ENCODE assay signal across 9 cellular contexts in genomic region chr1:214660900-214661299, GRCh38. TPM values are rescaled to one million over a fixed set of nuclear protein-coding genes. Genes with fewer than 3 reads are reported as not detected.
DNase-seq lines count a peak whose midpoint lies in the region; ATAC-seq and TF ChIP-seq lines count a peak whose summit lies in the region.
"Had no signal": no experiment of that assay in that cellular context is flagged by ENCODE, and none has a peak within 500 bp of the region (broad histone marks: within the 10 kb centered on the region; RNA-seq: fewer than 3 reads in every experiment).

No MANE protein-coding gene starts in this region.

- H3K79me2 ChIP-seq in neural cell (replicated peaks; ENCODE audit: insufficient read depth, low read length), result no peaks in the 10 kb centered on the region

- DNase-seq in CD4-positive, alpha-beta T cell, result peak in 3 of 10 experiments; percentile 8 to 21 (median 14)
- DNase-seq in NCI-H2227 treated with DMSO at 0.1 percent for 48 hours (lab: John Stamatoyannopoulos, UW), result peak; percentile 63
- DNase-seq in endothelial cell (ENCODE audit: low spot score), result peak; percentile 6
- DNase-seq in iPS-NIHi11 (ENCODE audit: low spot score), result no peak
- DNase-seq: NCI-H2029 had no signal

- TF ChIP-seq CTCF in CD4-positive, alpha-beta T cell (IDR thresholded peaks at IDR 0.05), result peak; percentile 39
- no peak for TF ChIP-seq CTCF in endothelial cell (IDR thresholded peaks at IDR 0.05; ENCODE audit: unreplicated experiment)
- TF ChIP-seq CTCF in neural cell (IDR thresholded peaks at IDR 0.05; ENCODE audit: poor library complexity, severe bottlenecking), result peak; percentile 89

- no peak overlapping the region for H3K27ac ChIP-seq in CD4-positive, alpha-beta T cell (ENCODE audit: low read depth, low read length)
- H3K27ac ChIP-seq in neural cell (ENCODE audit: low read length), result peak overlapping the region; percentile 50

- H3K36me3 ChIP-seq in neural cell (ENCODE audit: insufficient read depth, low read length), result no peaks in the 10 kb centered on the region

- H3K9me3 ChIP-seq in CD4-positive, alpha-beta T cell (ENCODE audit: control insufficient read depth, low read length), result no peaks in the 10 kb centered on the region
- H3K9me3 ChIP-seq in neural cell (ENCODE audit: low read length), result no peaks in the 10 kb centered on the region

- H3K4me2 ChIP-seq in neural cell (ENCODE audit: low read length), result peak overlapping the region; percentile 32

- CTCF ChIA-PET in CD4-positive, alpha-beta T cell (lab: Charles Lee), result no interaction called here

- POLR2A ChIA-PET in CD4-positive, alpha-beta T cell (lab: Charles Lee), result interaction anchor here (2.5 kb wide), 1 partner anchor 20 kb away, joined by 12 read pairs; no protein-coding TSS in a partner anchor

- no peaks in the 10 kb centered on the region for H3F3A ChIP-seq in neural cell (ENCODE audit: insufficient read depth, low read length, poor library complexity, severe bottlenecking)

- no peaks in the 10 kb centered on the region for H3K4me1 Mint-ChIP-seq in CD4-positive, alpha-beta T cell (ENCODE audit: low read depth)
- no peaks in the 10 kb centered on the region for H3K4me1 Mint-ChIP-seq in endothelial cell (ENCODE audit: unreplicated experiment)

- H3K27me3 ChIP-seq in CD4-positive, alpha-beta T cell (ENCODE audit: control insufficient read depth, insufficient read depth, low read length), result no peaks in the 10 kb centered on the region
- H3K27me3 ChIP-seq in neural cell (ENCODE audit: insufficient read depth, low read depth, low read length), result no peaks in the 10 kb centered on the region

- no peak overlapping the region for H3K27ac Mint-ChIP-seq in CD4-positive, alpha-beta T cell
- no peak overlapping the region for H3K27ac Mint-ChIP-seq in endothelial cell (ENCODE audit: unreplicated experiment)

- peak overlapping the region; percentile 20 for H3K4me3 ChIP-seq in neural cell (ENCODE audit: low read length)

- peak; percentile 93 for TF ChIP-seq RAD21 in neural cell (conservative IDR thresholded peaks at IDR 0.05)

- no peaks in the 10 kb centered on the region for H3K9me3 Mint-ChIP-seq in CD4-positive, alpha-beta T cell
- no peaks in the 10 kb centered on the region for H3K9me3 Mint-ChIP-seq in endothelial cell (ENCODE audit: unreplicated experiment)

- no peaks in the 10 kb centered on the region for H4K20me1 ChIP-seq in neural cell (ENCODE audit: insufficient read depth)

- peak; percentile 72 for TF ChIP-seq EP300 in neural cell (conservative IDR thresholded peaks at IDR 0.05; ENCODE audit: poor library complexity, severe bottlenecking)

- H3K9ac ChIP-seq in neural cell (ENCODE audit: low read length), result peak overlapping the region; percentile 1

- H3K27me3 Mint-ChIP-seq in CD4-positive, alpha-beta T cell, result no peaks in the 10 kb centered on the region
- H3K27me3 Mint-ChIP-seq in endothelial cell (ENCODE audit: unreplicated experiment), result no peaks in the 10 kb centered on the region

- no peaks in the 10 kb centered on the region for H3K9me2 ChIP-seq in neural cell (ENCODE audit: insufficient read depth, low read length)

- peaks cover 58% of the 10 kb centered on the region for H3K36me3 Mint-ChIP-seq in CD4-positive, alpha-beta T cell (ENCODE audit: low read depth)
- H3K36me3 Mint-ChIP-seq in endothelial cell (ENCODE audit: low read depth, unreplicated experiment), result no peaks in the 10 kb centered on the region

- intact Hi-C loops in CD4-positive, alpha-beta T cell (cut with DNase I, micrococcal nuclease), result no loop called here

- H3K4me3 Mint-ChIP-seq in CD4-positive, alpha-beta T cell, result no peak overlapping the region
- no peak overlapping the region for H3K4me3 Mint-ChIP-seq in endothelial cell (ENCODE audit: unreplicated experiment)

- H2AFZ ChIP-seq in neural cell (ENCODE audit: low read depth, low read length), result no peak overlapping the region

- peak; percentile 71 for ATAC-seq in CD4-positive, alpha-beta T cell (ENCODE audit: poor library complexity)
- no peak for ATAC-seq in GM21529 (IDR thresholded peaks at IDR 0.05; ENCODE audit: unreplicated experiment)
- no peak for ATAC-seq in HG03457 (IDR thresholded peaks at IDR 0.05; ENCODE audit: unreplicated experiment)
- ATAC-seq in GM18907 (IDR thresholded peaks at IDR 0.05; ENCODE audit: unreplicated experiment), result no peak

TF ChIP-seq in neural cell, 6 proteins besides CTCF, POLR2A, EP300 and RAD21:
- TF ChIP-seq EZH2 (IDR thresholded peaks at IDR 0.05; ENCODE audit: borderline replicate concordance, insufficient read depth, low read length, poor library complexity, severe bottlenecking) (no peak), TAF1 (IDR thresholded peaks at IDR 0.05; ENCODE audit: low read depth) (no peak), MXI1 (conservative IDR thresholded peaks at IDR 0.05; ENCODE audit: poor library complexity, severe bottlenecking) (peak; percentile 50), REST (IDR thresholded peaks at IDR 0.05; ENCODE audit: borderline replicate concordance) (peak; percentile 55), SMC3 (conservative IDR thresholded peaks at IDR 0.05; ENCODE audit: poor library complexity) (peak; percentile 93), POLR2AphosphoS5 (IDR thresholded peaks at IDR 0.05) (peak; percentile 45)

RNA-seq across cellular contexts. Expression of gene CENPF, which starts 57.9 kb away (rescaled TPM):
- 1 to 10 TPM; 3.4 to 3.8 TPM for total RNA-seq in CD4-positive, alpha-beta T cell
- total RNA-seq in endothelial cell (ENCODE audit: unreplicated experiment), result 20.8 TPM
- 1.3 and 5.4 TPM in 2 replicates for polyA plus RNA-seq in neural cell
- 6.6 and 8.7 TPM in 2 replicates for polyA minus RNA-seq in neural cell
